ENCODE assay signal across 17 cellular contexts in the genomic region with DNA sequence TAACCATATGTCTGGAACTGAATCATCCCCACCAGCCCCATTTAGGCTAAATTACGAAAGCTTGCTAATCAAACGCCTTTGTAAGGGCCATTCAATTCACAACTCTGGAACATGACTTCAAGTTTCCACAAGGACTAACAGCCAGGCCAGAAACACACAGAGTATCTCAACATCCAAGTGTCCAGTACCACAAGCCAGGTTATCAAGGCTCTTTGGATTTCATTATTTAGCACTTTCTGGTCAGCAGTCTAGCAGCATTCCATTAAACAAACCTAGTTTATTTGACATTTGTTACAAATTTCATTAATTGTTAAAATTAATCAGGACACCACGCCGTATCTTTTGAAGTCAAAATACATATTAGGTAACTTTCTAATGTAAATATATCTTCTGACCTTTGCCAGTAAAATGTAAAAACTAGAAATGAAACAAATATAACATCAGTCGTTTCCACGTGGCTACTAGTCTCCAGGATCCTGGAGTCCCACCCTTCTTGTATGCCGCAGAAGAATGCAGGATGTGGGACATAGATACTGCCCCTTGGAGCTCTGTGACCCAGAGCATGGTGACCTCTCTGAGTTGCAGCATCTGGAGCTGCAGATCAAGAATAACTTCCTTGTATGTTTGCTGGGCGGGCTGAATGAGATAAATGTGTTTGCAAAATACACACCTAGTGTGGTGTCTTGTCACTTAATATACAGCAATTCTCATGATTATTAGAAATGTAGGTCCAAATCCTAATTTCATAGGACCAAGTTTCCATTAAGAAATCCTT.
DNase-seq lines count a peak whose midpoint lies in the region; ATAC-seq, FAIRE-seq and TF ChIP-seq lines count a peak whose summit lies in the region.
"Had no signal": no experiment of that assay in that cellular context is flagged by ENCODE, and none has a peak within 500 bp of the region (broad histone marks: within the 10 kb centered on the region; RNA-seq: fewer than 3 reads in every experiment).

No MANE protein-coding gene starts in this region.

- no peak for TF ChIP-seq CTCF in body of pancreas (IDR thresholded peaks at IDR 0.05)
- TF ChIP-seq CTCF in pancreas (IDR thresholded peaks at IDR 0.05): no peak
- TF ChIP-seq CTCF in uterus (IDR thresholded peaks at IDR 0.05): no peak

- 30 to 33% methylated on average over 8 of the region's 8 CpGs for WGBS in body of pancreas, 2 donors
- 28 to 34% methylated on average over 8 of the region's 8 CpGs for WGBS in pancreas, 2 donors

- DNase-seq in HT-29 (ENCODE audit: low spot score): peak; percentile 82
- DNase-seq in body of pancreas: no peak
- no peak for DNase-seq in left lobe of liver (ENCODE audit: low spot score)
- no peak for DNase-seq in pancreas
- DNase-seq in T-helper 9 cell: no peak
- no peak for DNase-seq in uterus
- DNase-seq: 8988T; AML-193; Caco-2; CD8-positive, alpha-beta memory T cell; DMS 273 treated with DMSO at 0.1 percent for 48 hours; HCEC 1CT; HFFc6 had no signal

- ATAC-seq in body of pancreas: peak; percentile 40
- peak; percentile 38 for ATAC-seq in left lobe of liver
- ATAC-seq in pancreas: peak in 3 of 4 donors; percentile 30 to 38 (median 34)
- ATAC-seq in HG03025 (IDR thresholded peaks at IDR 0.05; ENCODE audit: low FRiP score, unreplicated experiment): no peak

- no peak overlapping the region for H3K4me3 ChIP-seq in body of pancreas
- no peak overlapping the region for H3K4me3 ChIP-seq in pancreas
- no peak overlapping the region for H3K4me3 ChIP-seq in uterus
- H3K4me3 ChIP-seq: BLaER1 had no signal

- H3K27ac ChIP-seq in body of pancreas (no peak overlapping the region), pancreas (no peak overlapping the region), uterus (no peak overlapping the region)
- H3K27ac ChIP-seq: BLaER1, HL-60 had no signal

- no peak for FAIRE-seq in pancreas (lab: Jason Lieb, UNC)
- FAIRE-seq: GM18507 had no signal

- intact Hi-C loops in body of pancreas (cut with DNase I) (no loop called here), pancreas (cut with DNase I) (no loop called here), uterus (cut with DNase I; ENCODE audit: low total_unique reads) (no loop called here)

- H3K9me3 ChIP-seq in body of pancreas (no peaks in the 10 kb centered on the region), pancreas (no peaks in the 10 kb centered on the region), uterus (no peaks in the 10 kb centered on the region)
- H3K9me3 ChIP-seq: BLaER1, Caco-2 had no signal

- TF ChIP-seq POLR2A in body of pancreas (IDR thresholded peaks at IDR 0.05): no peak
- no peak for TF ChIP-seq POLR2A in uterus (IDR thresholded peaks at IDR 0.05)

- H3K36me3 ChIP-seq in body of pancreas (replicated peaks in 1 of 2; ENCODE audit: insufficient read depth in 1 of 2, low read depth in 2 of 2) (no peaks in the 10 kb centered on the region), pancreas (no peaks in the 10 kb centered on the region), uterus (no peaks in the 10 kb centered on the region)
- H3K36me3 ChIP-seq: BLaER1 had no signal

- H3K27me3 ChIP-seq in body of pancreas (no peaks in the 10 kb centered on the region), pancreas (no peaks in the 10 kb centered on the region), uterus (no peaks in the 10 kb centered on the region)
- H3K27me3 ChIP-seq: BLaER1 had no signal

- H3K4me1 ChIP-seq in body of pancreas (peaks cover 8% of the 10 kb centered on the region), pancreas (peaks cover 0 to 6% (median 0%) of the 10 kb centered on the region in 3 donors), uterus (no peaks in the 10 kb centered on the region)
- H3K4me1 ChIP-seq: BLaER1, Caco-2 had no signal
